9 cellular contexts compared by ENCODE assay signal in the genomic region with DNA sequence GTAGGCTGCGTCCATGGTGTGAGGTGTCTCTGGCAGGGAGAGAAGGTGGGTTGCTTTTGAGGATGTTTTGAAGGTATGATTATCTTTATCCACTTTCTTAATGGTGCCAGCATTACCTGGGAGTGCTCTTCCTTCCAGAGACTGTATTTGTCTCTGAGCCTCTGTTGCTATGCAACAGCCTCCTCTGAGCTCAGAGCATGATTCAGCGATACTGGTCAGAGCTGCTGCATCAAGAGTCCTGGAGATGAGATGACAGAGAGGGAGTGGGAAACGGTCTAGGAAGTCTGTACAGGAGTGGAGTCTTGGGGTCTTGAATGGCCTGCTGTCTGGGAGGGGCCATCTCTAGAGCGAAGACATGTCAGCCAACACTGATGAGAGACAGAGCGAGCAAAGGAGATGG.
DNase-seq lines count a peak whose midpoint lies in the region; ATAC-seq and TF ChIP-seq lines count a peak whose summit lies in the region.
"Had no signal": no experiment of that assay in that cellular context is flagged by ENCODE, and none has a peak within 500 bp of the region (broad histone marks: within the 10 kb centered on the region; RNA-seq: fewer than 3 reads in every experiment).

No MANE protein-coding gene starts in this region.

- intact Hi-C loops in left colon (cut with DNase I, micrococcal nuclease) = no loop called here
- intact Hi-C loops in cardiac septum (cut with DNase I) = no loop called here

- H3K4me1 ChIP-seq in upper lobe of left lung = no peaks in the 10 kb centered on the region

- no peak for TF ChIP-seq EP300 in upper lobe of left lung (IDR thresholded peaks at IDR 0.05)

- H3K27ac ChIP-seq in upper lobe of left lung = no peak overlapping the region

- in situ Hi-C loops in astrocyte of the spinal cord (cut with HindIII; ENCODE audit: low sequenced_read_pairs) = no loop called here

- DNase-seq in AG09319 (ENCODE audit: extremely low read depth, low read depth) (peak; percentile 14), HT1080 (ENCODE audit: low read depth) (peak; percentile 72), astrocyte of the spinal cord (ENCODE audit: low read depth, low spot score) (peak; percentile 65), kidney epithelial cell (ENCODE audit: low read depth) (peak; percentile 29), left colon (no peak), cardiac septum (ENCODE audit: low spot score) (no peak), upper lobe of left lung (no peak)
- no peak for DNase-seq in stimulated activated CD4-positive, alpha-beta T cell treated with anti-CD3 and anti-CD28 coated beads, Interleukin-12 subunit alpha, Interleukin-12 subunit beta, amount 100 ng/mL, for 4 hours
- DNase-seq: effector memory CD4-positive, alpha-beta T cell had no signal

- H3K36me3 ChIP-seq in kidney epithelial cell (ENCODE audit: control insufficient read depth, insufficient read depth, low read length) (no peaks in the 10 kb centered on the region), upper lobe of left lung (no peaks in the 10 kb centered on the region)

- TF ChIP-seq CTCF in AG09319 (IDR thresholded peaks at IDR 0.05; ENCODE audit: low read depth, low read length) (no peak), astrocyte of the spinal cord (IDR thresholded peaks at IDR 0.05; ENCODE audit: low read depth, low read length) (no peak), kidney epithelial cell (IDR thresholded peaks at IDR 0.05; ENCODE audit: insufficient read depth, low read length, poor library complexity, severe bottlenecking) (no peak), upper lobe of left lung (IDR thresholded peaks at IDR 0.05) (no peak)

- TF ChIP-seq POLR2A in upper lobe of left lung (IDR thresholded peaks at IDR 0.05) = no peak

- ATAC-seq in left colon = no peak
- ATAC-seq in upper lobe of left lung (ENCODE audit: low FRiP score in 2 of 2) = no peak

- H3K4me3 ChIP-seq in astrocyte of the spinal cord (ENCODE audit: low read depth, low read length) = no peak overlapping the region
- no peak overlapping the region for H3K4me3 ChIP-seq in kidney epithelial cell (ENCODE audit: low read depth, low read length)
- no peak overlapping the region for H3K4me3 ChIP-seq in upper lobe of left lung

- no peaks in the 10 kb centered on the region for H3K9me3 ChIP-seq in upper lobe of left lung

- no peaks in the 10 kb centered on the region for H3K27me3 ChIP-seq in kidney epithelial cell (ENCODE audit: control insufficient read depth, insufficient read depth, low read length)
- H3K27me3 ChIP-seq in upper lobe of left lung = no peaks in the 10 kb centered on the region

- WGBS in upper lobe of left lung, 2 donors = 75 to 83% methylated on average over 3 to 5 of the region's 5 CpGs

Comparison
In these comparisons a context has a peak if more than half of its experiments do, and no peak if none do; other contexts are left out.
1. DNase-seq: peak in AG09319 (single experiment), HT1080 (single experiment), astrocyte of the spinal cord (single experiment) and kidney epithelial cell (single experiment); none in stimulated activated CD4-positive, alpha-beta T cell treated with anti-CD3 and anti-CD28 coated beads, Interleukin-12 subunit alpha, Interleukin-12 subunit beta, amount 100 ng/mL, for 4 hours (single experiment), left colon (0 of 2), cardiac septum (single experiment) and upper lobe of left lung (0 of 2).